ENCODE assay signal across 19 cellular contexts in the genomic region with DNA sequence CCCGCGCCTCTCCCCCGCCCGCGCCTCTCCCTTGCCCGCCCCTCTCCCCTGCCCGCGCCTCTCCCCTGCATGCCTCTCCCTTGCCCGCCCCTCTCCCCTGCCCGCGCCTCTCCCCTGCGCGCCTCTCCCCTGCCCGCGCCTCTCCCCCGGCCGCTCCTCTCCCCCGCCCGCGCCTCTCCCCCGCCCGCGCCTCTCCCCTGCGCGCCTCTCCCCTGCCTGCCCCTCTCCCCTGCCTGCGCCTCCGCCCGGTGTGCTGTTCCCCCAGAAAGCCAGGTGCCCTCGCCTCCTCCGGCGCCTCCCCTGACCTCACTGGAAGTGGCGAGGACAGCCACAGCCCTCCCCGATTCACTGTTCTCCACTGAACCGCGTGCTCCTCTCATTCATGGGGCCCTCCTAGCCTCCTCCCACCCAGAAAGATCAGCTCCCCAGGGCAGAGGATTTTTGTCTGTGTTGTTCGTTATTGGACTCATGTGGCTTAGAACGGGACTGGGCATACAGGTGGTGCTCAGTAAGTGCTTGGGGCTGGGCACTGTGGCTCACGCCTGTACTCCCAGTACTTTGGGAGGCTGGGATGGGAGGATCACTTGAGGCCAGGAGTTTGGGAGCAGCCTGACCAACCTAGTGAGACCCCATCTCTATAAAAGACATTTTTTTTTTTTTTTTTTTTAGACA. TPM values are rescaled to one million over a fixed set of nuclear protein-coding genes. Genes with fewer than 3 reads are reported as not detected.
DNase-seq lines count a peak whose midpoint lies in the region; ATAC-seq and TF ChIP-seq lines count a peak whose summit lies in the region.
"Had no signal": no experiment of that assay in that cellular context is flagged by ENCODE, and none has a peak within 500 bp of the region (broad histone marks: within the 10 kb centered on the region; RNA-seq: fewer than 3 reads in every experiment).

No MANE protein-coding gene starts in this region.

- TF ChIP-seq CTCF in HEK293 (tag by site-specific recombination; IDR thresholded peaks at IDR 0.05) = no peak
- TF ChIP-seq CTCF in mucosa of descending colon (IDR thresholded peaks at IDR 0.05) = no peak

- POLR2A ChIA-PET in HEK293 (lab: Yijun Ruan, JAX) = no interaction called here

- H3K4me1 ChIP-seq in HEK293 (ENCODE audit: control insufficient read depth, insufficient read depth, low read length) (no peaks in the 10 kb centered on the region; the same call in 1 of the 2 replicates), mucosa of descending colon (ENCODE audit: low read depth) (peaks cover 9% of the 10 kb centered on the region)
- H3K4me1 ChIP-seq: prostate gland had no signal

- intact Hi-C loops in mucosa of descending colon (cut with DNase I, micrococcal nuclease) = no loop called here

- H3K36me3 ChIP-seq in HEK293 (ENCODE audit: control insufficient read depth in 2 of 2, insufficient read depth in 1 of 2, low read length in 2 of 2) = no peaks in the 10 kb centered on the region
- no peaks in the 10 kb centered on the region for H3K36me3 ChIP-seq in mucosa of descending colon (ENCODE audit: low read depth)
- H3K36me3 ChIP-seq: prostate gland, WERI-Rb-1 had no signal

- peak; percentile 15 for DNase-seq in DMS79 treated with DMSO at 0.1 percent for 48 hours (lab: John Stamatoyannopoulos, UW)
- no peak for DNase-seq in DMS79 (lab: John Stamatoyannopoulos, UW)
- no peak for DNase-seq in T-helper 17 cell
- DNase-seq in mucosa of descending colon = no peak
- DNase-seq in HK-2 (ENCODE audit: unreplicated experiment) = no peak
- DNase-seq in SIG-M5 treated with dmso at 0.1 percent for 504 hours (lab: John Stamatoyannopoulos, UW; ENCODE audit: unreplicated experiment) = no peak
- DNase-seq in NCI-H82 (lab: John Stamatoyannopoulos, UW) = no peak
- DNase-seq: 8988T; activated CD8-positive, alpha-beta memory T cell treated with anti-CD3 and anti-CD28 coated beads, Interleukin-2, amount 10 ng/mL, durations not matched to agents 7 days and 5 days; activated gamma-delta T cell; CD4-positive, alpha-beta memory T cell; dorsolateral prefrontal cortex; hippocampal formation; NCI-H2107; WERI-Rb-1 had no signal

- H3K9me3 ChIP-seq in HEK293 (ENCODE audit: control insufficient read depth, insufficient read depth, low read depth, low read length) (no peaks in the 10 kb centered on the region), T-helper 17 cell (ENCODE audit: control insufficient read depth, low read length, poor library complexity, severe bottlenecking) (no peaks in the 10 kb centered on the region), mucosa of descending colon (no peaks in the 10 kb centered on the region)
- H3K9me3 ChIP-seq: prostate gland had no signal

- H3K27me3 Mint-ChIP-seq in T-helper 17 cell = peaks cover 30% of the 10 kb centered on the region

- H3K27ac Mint-ChIP-seq in T-helper 17 cell = no peak overlapping the region
- H3K27ac Mint-ChIP-seq: activated CD8-positive, alpha-beta memory T cell treated with anti-CD3 and anti-CD28 coated beads, Interleukin-2, amount 10 ng/mL, durations not matched to agents 7 days and 5 days had no signal

- peak overlapping the region; percentile 75 for H3K4me3 Mint-ChIP-seq in T-helper 17 cell
- H3K4me3 Mint-ChIP-seq: activated CD8-positive, alpha-beta memory T cell treated with anti-CD3 and anti-CD28 coated beads, Interleukin-2, amount 10 ng/mL, durations not matched to agents 7 days and 5 days had no signal

- H3K27ac ChIP-seq in HEK293 (ENCODE audit: extremely low read depth, low read depth, low read length) = no peak overlapping the region
- H3K27ac ChIP-seq: dorsolateral prefrontal cortex, prostate gland, SK-N-MC, WERI-Rb-1 had no signal

- ATAC-seq in T-helper 17 cell = peak; percentile 37
- peak; percentile 6 for ATAC-seq in mucosa of descending colon
- ATAC-seq: activated CD8-positive, alpha-beta memory T cell treated with anti-CD3 and anti-CD28 coated beads, Interleukin-2, amount 10 ng/mL, durations not matched to agents 7 days and 5 days had no signal

- CTCF ChIA-PET in HEK293 (lab: Yijun Ruan, JAX) = no interaction called here

- no peak overlapping the region for H3K4me3 ChIP-seq in HEK293 (ENCODE audit: low read depth, low read length)
- H3K4me3 ChIP-seq in mucosa of descending colon = no peak overlapping the region
- H3K4me3 ChIP-seq: SK-N-MC had no signal

- H3K4me1 Mint-ChIP-seq in T-helper 17 cell = peaks cover 5% of the 10 kb centered on the region

- peaks cover 3% of the 10 kb centered on the region for H3K36me3 Mint-ChIP-seq in T-helper 17 cell (ENCODE audit: low read depth)
- H3K36me3 Mint-ChIP-seq: CD4-positive, alpha-beta memory T cell had no signal

TF ChIP-seq in HEK293, 187 proteins besides CTCF, POLR2A, EP300 and RAD21:
- TF ChIP-seq ZNF121 (tag by site-specific recombination; IDR thresholded peaks at IDR 0.05) (peak; percentile 86; the same call in 1 of the 2 replicates), WT1 (tag by site-specific recombination; IDR thresholded peaks at IDR 0.05) (peak; percentile 23; the same call in 1 of the 2 replicates), ZNF549 (tag by site-specific recombination; IDR thresholded peaks at IDR 0.05) (no peak), ZFHX2 (tag by site-specific recombination; conservative IDR thresholded peaks at IDR 0.05) (0 out of 2 replicates have a peak, but pooled peaks have one; percentile 20), ZNF239 (tag by site-specific recombination; IDR thresholded peaks at IDR 0.05) (no peak), YY2 (tag by site-specific recombination; IDR thresholded peaks at IDR 0.05) (no peak), KLF1 (tag by site-specific recombination; IDR thresholded peaks at IDR 0.05) (peak; percentile 78), GLIS1 (tag by site-specific recombination; IDR thresholded peaks at IDR 0.05) (peak; percentile 43; the same call in 1 of the 2 replicates), ZNF354C (tag by site-specific recombination; IDR thresholded peaks at IDR 0.05; ENCODE audit: borderline replicate concordance, low read depth) (no peak), ZNF707 (tag by site-specific recombination; IDR thresholded peaks at IDR 0.05) (no peak), SETDB1 (IDR thresholded peaks at IDR 0.05; ENCODE audit: insufficient read length, low read length) (no peak), OSR2 (tag by site-specific recombination; IDR thresholded peaks at IDR 0.05) (no peak)
- TF ChIP-seq, protein P1, sequence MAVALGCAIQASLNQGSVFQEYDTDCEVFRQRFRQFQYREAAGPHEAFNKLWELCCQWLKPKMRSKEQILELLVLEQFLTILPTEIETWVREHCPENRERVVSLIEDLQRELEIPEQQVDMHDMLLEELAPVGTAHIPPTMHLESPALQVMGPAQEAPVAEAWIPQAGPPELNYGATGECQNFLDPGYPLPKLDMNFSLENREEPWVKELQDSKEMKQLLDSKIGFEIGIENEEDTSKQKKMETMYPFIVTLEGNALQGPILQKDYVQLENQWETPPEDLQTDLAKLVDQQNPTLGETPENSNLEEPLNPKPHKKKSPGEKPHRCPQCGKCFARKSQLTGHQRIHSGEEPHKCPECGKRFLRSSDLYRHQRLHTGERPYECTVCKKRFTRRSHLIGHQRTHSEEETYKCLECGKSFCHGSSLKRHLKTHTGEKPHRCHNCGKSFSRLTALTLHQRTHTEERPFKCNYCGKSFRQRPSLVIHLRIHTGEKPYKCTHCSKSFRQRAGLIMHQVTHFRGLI (tag by site-specific recombination; IDR thresholded peaks at IDR 0.05) = no peak
- TF ChIP-seq, protein P2, sequence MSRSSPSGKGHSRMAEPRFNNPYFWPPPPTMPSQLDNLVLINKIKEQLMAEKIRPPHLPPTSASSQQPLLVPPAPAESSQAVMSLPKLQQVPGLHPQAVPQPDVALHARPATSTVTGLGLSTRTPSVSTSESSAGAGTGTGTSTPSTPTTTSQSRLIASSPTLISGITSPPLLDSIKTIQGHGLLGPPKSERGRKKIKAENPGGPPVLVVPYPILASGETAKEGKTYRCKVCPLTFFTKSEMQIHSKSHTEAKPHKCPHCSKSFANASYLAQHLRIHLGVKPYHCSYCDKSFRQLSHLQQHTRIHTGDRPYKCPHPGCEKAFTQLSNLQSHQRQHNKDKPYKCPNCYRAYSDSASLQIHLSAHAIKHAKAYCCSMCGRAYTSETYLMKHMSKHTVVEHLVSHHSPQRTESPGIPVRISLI (tag by site-specific recombination; IDR thresholded peaks at IDR 0.05) = peak; percentile 39; the same call in 1 of the 2 replicates

RNA-seq across cellular contexts. Expression of a gene that starts 3.6 kb away (rescaled TPM):
- total RNA-seq in T-helper 17 cell (not detected), mucosa of descending colon (not detected)
- total RNA-seq: activated CD8-positive, alpha-beta memory T cell treated with anti-CD3 and anti-CD28 coated beads, Interleukin-2, amount 10 ng/mL, durations not matched to agents 7 days and 5 days; CD4-positive, alpha-beta memory T cell; fibroblast of lung had no signal

RNA-seq across cellular contexts. Expression of a gene that starts 7.7 kb away (rescaled TPM):
- total RNA-seq in T-helper 17 cell (not detected), mucosa of descending colon (1 to 10 TPM in 1 of 3 donors, under 1 TPM in 2; 0.43 to 1.2 (median 0.77) TPM)
- total RNA-seq: activated CD8-positive, alpha-beta memory T cell treated with anti-CD3 and anti-CD28 coated beads, Interleukin-2, amount 10 ng/mL, durations not matched to agents 7 days and 5 days; CD4-positive, alpha-beta memory T cell had no signal

RNA-seq across cellular contexts. Expression of a gene that starts 15.0 kb away (rescaled TPM):
- total RNA-seq in T-helper 17 cell (1 to 10 TPM; 1.9 to 5.3 TPM), mucosa of descending colon (100 to 1,000 TPM in 2 of 3 donors, 10 to 100 TPM in 1; 43.1 to 209 (median 110) TPM)

RNA-seq across cellular contexts. Expression of a gene that starts 16.8 kb away (rescaled TPM):
- total RNA-seq in T-helper 17 cell (1 to 10 TPM in 1 of 2 donors, under 1 TPM in 1; 0.90 to 1.2 TPM), mucosa of descending colon (under 1 TPM in 1 of 3 donors, not detected in 2; 0.25 TPM)
- total RNA-seq: activated CD8-positive, alpha-beta memory T cell treated with anti-CD3 and anti-CD28 coated beads, Interleukin-2, amount 10 ng/mL, durations not matched to agents 7 days and 5 days; CD4-positive, alpha-beta memory T cell had no signal

RNA-seq across cellular contexts. Expression of a gene that starts 22.7 kb away (rescaled TPM):
- total RNA-seq in T-helper 17 cell = not detected
- total RNA-seq in mucosa of descending colon = under 1 TPM in 1 of 3 donors, not detected in 2; 0.19 TPM
- total RNA-seq: activated CD8-positive, alpha-beta memory T cell treated with anti-CD3 and anti-CD28 coated beads, Interleukin-2, amount 10 ng/mL, durations not matched to agents 7 days and 5 days; CD4-positive, alpha-beta memory T cell had no signal

Comparison
In these comparisons a context has a peak if more than half of its experiments do, and no peak if none do; other contexts are left out.
1. RNA of a gene that starts 15.0 kb away (total RNA-seq): 43.1 to 209 TPM in mucosa of descending colon; 1.9 to 5.3 TPM in T-helper 17 cell; every median in the first group is over 4 times any median in the second.